1 cellular context compared by ENCODE assay signal in genomic region chr6:167292301-167293087, GRCh38.
A peak's percentile ranks its signal among the peaks of the same experiment; 100 is the strongest.
TF ChIP-seq lines count a peak whose summit lies in the region.

No MANE protein-coding gene starts in this region.

TF ChIP-seq in HepG2, 621 proteins besides CTCF, POLR2A, EP300 and RAD21 (continued from another document):
- no peak; the same call in 1 of the 2 replicates for TF ChIP-seq ZHX1 (CRISPR knock-in tag; IDR thresholded peaks at IDR 0.05; ENCODE audit: low read depth)
- 0 out of 2 replicates have a peak, but pooled peaks have one; percentile 69 for TF ChIP-seq CC2D1A (CRISPR knock-in tag; IDR thresholded peaks at IDR 0.05)
- no peak for TF ChIP-seq MAF1 (CRISPR knock-in tag; IDR thresholded peaks at IDR 0.05; ENCODE audit: borderline replicate concordance)
- TF ChIP-seq ELF1 (CRISPR knock-in tag; IDR thresholded peaks at IDR 0.05), result 0 out of 2 replicates have a peak, but pooled peaks have one; percentile 20
- 0 out of 2 replicates have a peak, but pooled peaks have one; percentile 18 for TF ChIP-seq ZNF616 (CRISPR knock-in tag; IDR thresholded peaks at IDR 0.05; ENCODE audit: low read depth)
- TF ChIP-seq WIZ (CRISPR knock-in tag; IDR thresholded peaks at IDR 0.05), result 0 out of 2 replicates have a peak, but pooled peaks have one; percentile 13
- peak; percentile 44; the same call in 1 of the 2 replicates for TF ChIP-seq ZBTB39 (CRISPR knock-in tag; IDR thresholded peaks at IDR 0.05)
- peak; percentile 58; the same call in 1 of the 2 replicates for TF ChIP-seq SRY (CRISPR knock-in tag; IDR thresholded peaks at IDR 0.05)
- no peak for TF ChIP-seq HMG20A (CRISPR knock-in tag; IDR thresholded peaks at IDR 0.05; ENCODE audit: borderline replicate concordance)
- no peak for TF ChIP-seq CENPX (CRISPR knock-in tag; IDR thresholded peaks at IDR 0.05)
- peak; percentile 12 for TF ChIP-seq ZNF18 (CRISPR knock-in tag; IDR thresholded peaks at IDR 0.05; ENCODE audit: insufficient replicate concordance)
- no peak for TF ChIP-seq DMTF1 (CRISPR knock-in tag; IDR thresholded peaks at IDR 0.05)
- no peak for TF ChIP-seq SIN3A (IDR thresholded peaks at IDR 0.05; ENCODE audit: borderline replicate concordance, low read depth, low read length)
- TF ChIP-seq ZNF512 (CRISPR knock-in tag; IDR thresholded peaks at IDR 0.05), result no peak
- no peak for TF ChIP-seq HNRNPL (IDR thresholded peaks at IDR 0.05; ENCODE audit: low read depth, low read length)
- TF ChIP-seq ZNF142 (CRISPR knock-in tag; IDR thresholded peaks at IDR 0.05), result no peak
- 0 out of 2 replicates have a peak, but pooled peaks have one; percentile 48 for TF ChIP-seq ZBTB20 (CRISPR knock-in tag; IDR thresholded peaks at IDR 0.05; ENCODE audit: borderline replicate concordance, low read depth)
TF ChIP-seq in HepG2: peak in this region for 28.
